In genomic region chr5:179805529-179806249, GRCh38 we compare ENCODE assay signal across 9 cellular contexts. TPM values are rescaled to one million over a fixed set of nuclear protein-coding genes. Genes with fewer than 3 reads are reported as not detected.
DNase-seq lines count a peak whose midpoint lies in the region; ATAC-seq, FAIRE-seq and TF ChIP-seq lines count a peak whose summit lies in the region.
"Had no signal": no experiment of that assay in that cellular context is flagged by ENCODE, and none has a peak within 500 bp of the region (broad histone marks: within the 10 kb centered on the region; RNA-seq: fewer than 3 reads in every experiment).

No MANE protein-coding gene starts in this region.

- no peak for TF ChIP-seq CTCF in WERI-Rb-1 (IDR thresholded peaks at IDR 0.05; ENCODE audit: low read depth, low read length)
- no peak for TF ChIP-seq CTCF in neural crest cell (conservative IDR thresholded peaks at IDR 0.05)

- ATAC-seq in HG03442 (IDR thresholded peaks at IDR 0.05; ENCODE audit: unreplicated experiment): peak; percentile 12
- no peak for ATAC-seq in HG02938 (IDR thresholded peaks at IDR 0.05; ENCODE audit: unreplicated experiment)
- no peak for ATAC-seq in HG03378 (IDR thresholded peaks at IDR 0.05; ENCODE audit: unreplicated experiment)

- peak overlapping the region; percentile 88 for H3K4me3 Mint-ChIP-seq in neural crest cell

- peak overlapping the region; percentile 47 for H3K4me3 ChIP-seq in WERI-Rb-1 (ENCODE audit: low read depth, low read length)

- H3K9me3 Mint-ChIP-seq in neural crest cell: no peaks in the 10 kb centered on the region

- peaks cover 2% of the 10 kb centered on the region for H3K36me3 Mint-ChIP-seq in neural crest cell (ENCODE audit: low read depth)

- H3K27ac Mint-ChIP-seq in neural crest cell (ENCODE audit: unreplicated experiment): no peak overlapping the region

- FAIRE-seq in GM19239 (lab: Jason Lieb, UNC): no peak
- FAIRE-seq: TTC549 had no signal

- peaks cover 25% of the 10 kb centered on the region for H3K4me1 Mint-ChIP-seq in neural crest cell

- no peaks in the 10 kb centered on the region for H3K27me3 ChIP-seq in WERI-Rb-1 (ENCODE audit: insufficient read depth, low read depth, severe bottlenecking)

- peak overlapping the region; percentile 43 for H3K27ac ChIP-seq in WERI-Rb-1

- peaks cover 2% of the 10 kb centered on the region for H3K27me3 Mint-ChIP-seq in neural crest cell (ENCODE audit: low read depth)

- no peaks in the 10 kb centered on the region for H3K9me3 ChIP-seq in WERI-Rb-1 (ENCODE audit: severe bottlenecking)

- H3K36me3 ChIP-seq in WERI-Rb-1: no peaks in the 10 kb centered on the region

- DNase-seq in CD1c-positive myeloid dendritic cell (ENCODE audit: extremely low spot score) (peak; percentile 54), GM19239 (ENCODE audit: insufficient read length, low spot score) (peak; percentile 83), WERI-Rb-1 (no peak), fibroblast of gingiva (ENCODE audit: low read depth) (peak; percentile 54), neural crest cell (ENCODE audit: low read depth, low spot score) (peak; percentile 41)

RNA-seq across cellular contexts. Expression of gene MGAT4B, which starts 1.0 kb away (rescaled TPM):
- total RNA-seq in neural crest cell: 120 and 124 TPM in 2 replicates

RNA-seq across cellular contexts. Expression of gene LTC4S, which starts 11.9 kb away (rescaled TPM):
- 2.4 and 3.3 TPM in 2 replicates for total RNA-seq in neural crest cell

RNA-seq across cellular contexts. Expression of gene SQSTM1, which starts 15.0 kb away (rescaled TPM):
- 67.6 and 69.5 TPM in 2 replicates for total RNA-seq in neural crest cell

RNA-seq across cellular contexts. Expression of gene MRNIP, which starts 52.9 kb away (rescaled TPM):
- total RNA-seq in neural crest cell: 40.9 and 42.2 TPM in 2 replicates
